Comparison of ENCODE assay signal across 1 cellular context in genomic region chr5:181203842-181204560, GRCh38.
A peak's percentile ranks its signal among the peaks of the same experiment; 100 is the strongest.
TF ChIP-seq lines count a peak whose summit lies in the region.

No MANE protein-coding gene starts in this region.

TF ChIP-seq in HepG2, 621 proteins besides CTCF, POLR2A, EP300 and RAD21:
- TF ChIP-seq MIXL1 (CRISPR knock-in tag; IDR thresholded peaks at IDR 0.05): no peak
- TF ChIP-seq ZSCAN25 (CRISPR knock-in tag; IDR thresholded peaks at IDR 0.05): peak; percentile 82
